ENCODE assay signal across 1 cellular context in the genomic region with DNA sequence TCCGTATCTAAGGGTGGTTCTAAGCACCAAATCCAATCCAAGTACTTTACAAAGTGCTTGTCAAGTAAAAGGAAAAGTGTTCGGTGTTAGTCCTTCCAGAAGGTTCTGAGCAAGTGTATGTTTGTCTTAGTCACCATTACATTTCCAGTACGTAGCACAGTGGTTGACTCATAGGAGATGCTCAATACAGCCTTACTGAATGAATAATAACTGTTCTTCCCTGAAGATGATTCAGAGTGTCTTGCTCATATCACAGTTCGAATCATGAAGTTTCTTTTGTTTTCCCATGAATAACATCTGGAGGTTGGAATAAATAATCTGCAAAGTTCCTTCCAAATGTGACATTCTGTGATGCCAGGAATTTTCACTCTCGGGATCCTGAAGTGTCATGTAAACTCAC.
TF ChIP-seq lines count a peak whose summit lies in the region.

No MANE protein-coding gene starts in this region.

TF ChIP-seq in IMR-90, 13 proteins besides CTCF, POLR2A, EP300 and RAD21 (continued from another document):
- TF ChIP-seq MAFK (IDR thresholded peaks at IDR 0.05; ENCODE audit: low read depth, low read length) (peak; percentile 12; the same call in 1 of the 2 replicates), NFE2L2 (IDR thresholded peaks at IDR 0.05; ENCODE audit: low read depth, low read length) (peak; percentile 79; the same call in 1 of the 2 replicates), CEBPB (IDR thresholded peaks at IDR 0.05; ENCODE audit: low read depth, low read length) (peak; percentile 62; the same call in 1 of the 2 replicates), MAZ (IDR thresholded peaks at IDR 0.05; ENCODE audit: borderline replicate concordance, low read depth, low read length) (no peak), RFX5 (IDR thresholded peaks at IDR 0.05; ENCODE audit: low read depth, low read length) (no peak)
TF ChIP-seq in IMR-90: peak in this region for 6.
